1 cellular context compared by ENCODE assay signal in genomic region chr18:76099931-76100457, GRCh38.
TF ChIP-seq lines count a peak whose summit lies in the region.

No MANE protein-coding gene starts in this region.

TF ChIP-seq in H1, 55 proteins besides CTCF, POLR2A, EP300 and RAD21 (continued from another document):
- no peak for TF ChIP-seq CTBP2 (IDR thresholded peaks at IDR 0.05; ENCODE audit: borderline replicate concordance, insufficient read depth, insufficient read length, low read length)
